In the genomic region with DNA sequence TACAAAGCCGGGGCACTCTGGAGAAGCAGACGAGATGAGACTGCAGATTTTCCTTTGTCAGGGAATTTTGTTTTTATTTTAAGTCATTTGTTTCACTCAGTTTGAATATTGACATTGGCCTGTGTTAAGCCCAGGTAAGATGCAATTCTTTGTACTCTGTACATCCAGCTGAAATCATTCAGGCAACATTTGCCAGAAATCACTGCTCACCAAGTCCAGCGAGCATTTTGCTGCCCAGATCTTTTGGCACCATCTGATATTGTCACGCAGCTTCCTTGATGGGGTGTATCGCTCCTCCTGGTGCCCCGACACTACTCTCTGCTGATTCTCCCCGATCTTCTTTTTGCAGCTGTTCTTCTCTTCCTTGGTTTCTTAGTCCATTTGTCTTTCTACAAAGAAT, we compare ENCODE assay signal across 23 cellular contexts.
"Had no signal": no experiment of that assay in that cellular context is flagged by ENCODE, and none has a peak within 500 bp of the region (broad histone marks: within the 10 kb centered on the region; RNA-seq: fewer than 3 reads in every experiment).

No MANE protein-coding gene starts in this region.

- H3K4me3 Mint-ChIP-seq: IgD-negative memory B cell had no signal

- H3K36me3 Mint-ChIP-seq: IgD-negative memory B cell had no signal

- H3K27ac Mint-ChIP-seq: IgD-negative memory B cell had no signal

- H3K4me3 ChIP-seq: K562, SJCRH30 had no signal

- H3K4me2 ChIP-seq: KMS-11 had no signal

- H3K27me3 Mint-ChIP-seq: IgD-negative memory B cell had no signal

- H3K9ac ChIP-seq: KMS-11 had no signal

- H3K36me3 ChIP-seq: SJCRH30 had no signal

- H3K4me1 Mint-ChIP-seq: IgD-negative memory B cell had no signal

- DNase-seq: Kasumi-1; MM.1S; NCI-H1092 treated with DMSO at 0.1 percent for 48 hours; NCI-H1436; NCI-H187; NCI-H2029; NCI-H2081 treated with DMSO at 0.1 percent for 48 hours; NCI-H2171; NCI-H226; NCI-H446; NCI-H510A; NCI-H524 treated with DMSO at 0.1 percent for 48 hours; NCI-H69; NCI-H774; NK-92 treated with Interleukin-12 subunit alpha and Interleukin-12 subunit beta, amount 100 ng/mL, for 24 hours; PC-3; SHP77; SJCRH30 had no signal

- H3K27ac ChIP-seq: HL-60, KMS-11, RWPE1, SJCRH30 had no signal

- H3K27me3 ChIP-seq: SJCRH30 had no signal

- H3K9me3 ChIP-seq: SJCRH30 had no signal

- H3K4me1 ChIP-seq: SJCRH30 had no signal
